Comparison of ENCODE assay signal across 1 cellular context in genomic region chr2:26740890-26741302, GRCh38.
TF ChIP-seq lines count a peak whose summit lies in the region.

No MANE protein-coding gene starts in this region.

TF ChIP-seq in SK-N-SH, 30 proteins besides CTCF, POLR2A, EP300 and RAD21 (continued from another document):
- TF ChIP-seq REST (IDR thresholded peaks at IDR 0.05; ENCODE audit: low read depth, low read length) (no peak), FOXJ3 (CRISPR knock-in tag; IDR thresholded peaks at IDR 0.05) (no peak), SIN3A (IDR thresholded peaks at IDR 0.05; ENCODE audit: borderline replicate concordance, low read depth, low read length) (no peak), EZH2phosphoT487 (IDR thresholded peaks at IDR 0.05; ENCODE audit: borderline replicate concordance, low read depth) (no peak), YY1 (IDR thresholded peaks at IDR 0.05; ENCODE audit: low read depth) (no peak), PBX3 (IDR thresholded peaks at IDR 0.05) (no peak), CHD2 (IDR thresholded peaks at IDR 0.05; ENCODE audit: low read length, partially characterized antibody) (no peak), USF2 (IDR thresholded peaks at IDR 0.05; ENCODE audit: borderline replicate concordance, low read depth, low read length) (no peak), TCF12 (IDR thresholded peaks at IDR 0.05) (no peak), TEAD4 (IDR thresholded peaks at IDR 0.05; ENCODE audit: borderline replicate concordance, insufficient read depth) (no peak), FOXM1 (IDR thresholded peaks at IDR 0.05; ENCODE audit: low read depth) (no peak), SMC3 (IDR thresholded peaks at IDR 0.05; ENCODE audit: low read depth, low read length) (no peak), USF1 (IDR thresholded peaks at IDR 0.05; ENCODE audit: borderline replicate concordance, low read depth) (no peak), JUND (IDR thresholded peaks at IDR 0.05) (no peak), FOSL2 (IDR thresholded peaks at IDR 0.05; ENCODE audit: borderline replicate concordance, low read depth) (no peak)
